23 cellular contexts compared by ENCODE assay signal in genomic region chr1:198637157-198637556, GRCh38. TPM values are rescaled to one million over a fixed set of nuclear protein-coding genes. Genes with fewer than 3 reads are reported as not detected.
DNase-seq lines count a peak whose midpoint lies in the region; ATAC-seq and TF ChIP-seq lines count a peak whose summit lies in the region.
"Had no signal": no experiment of that assay in that cellular context is flagged by ENCODE, and none has a peak within 500 bp of the region (broad histone marks: within the 10 kb centered on the region; RNA-seq: fewer than 3 reads in every experiment).

No MANE protein-coding gene starts in this region.

- no peaks in the 10 kb centered on the region for H3K79me2 ChIP-seq in SK-N-SH (ENCODE audit: insufficient read depth)
- H3K79me2 ChIP-seq in DOHH2 (ENCODE audit: control insufficient read depth, low read length), result peaks cover 87% of the 10 kb centered on the region
- H3K79me2 ChIP-seq: hepatocyte had no signal

- WGBS in SK-N-SH (ENCODE audit: low lambda C conversion rate), result 80% methylated on average over 2 of the region's 2 CpGs

- ATAC-seq in SK-N-SH treated with all-trans-retinoic acid at 6 μM for 48 hours (no peak), memory B cell (ENCODE audit: low read depth) (no peak), GM19023 (IDR thresholded peaks at IDR 0.05; ENCODE audit: unreplicated experiment) (no peak)

- H3F3A ChIP-seq in SK-N-SH (replicated peaks; ENCODE audit: insufficient read depth), result peaks cover 6% of the 10 kb centered on the region
- peaks cover 44% of the 10 kb centered on the region for H3F3A ChIP-seq in DOHH2 (ENCODE audit: control insufficient read depth, insufficient read depth)

- H3K9ac ChIP-seq in SK-N-SH, result no peak overlapping the region

- TF ChIP-seq EP300 in SK-N-SH (IDR thresholded peaks at IDR 0.05; ENCODE audit: borderline replicate concordance in 1 of 2, low read depth in 1 of 2, low read length in 1 of 2), result no peak

- H3K4me1 ChIP-seq in SK-N-SH (ENCODE audit: control insufficient read depth in 1 of 2, insufficient read depth in 2 of 2, low read depth in 1 of 2, low read length in 1 of 2), result peaks cover 3 to 9% of the 10 kb centered on the region in 2 experiments; a peak in 2 of 4 replicates
- H3K4me1 ChIP-seq in DOHH2 (ENCODE audit: control insufficient read depth, low read length), result peaks cover 66% of the 10 kb centered on the region
- H3K4me1 ChIP-seq: prostate gland, transverse colon had no signal

- H3K4me3 ChIP-seq in SK-N-SH (ENCODE audit: low read depth in 2 of 2, low read length in 1 of 2) (no peak overlapping the region), DOHH2 (ENCODE audit: low read length) (peak overlapping the region; percentile 83)
- H3K4me3 ChIP-seq: HAP-1, hepatocyte, prostate gland, transverse colon had no signal

- no peaks in the 10 kb centered on the region for H3K27me3 Mint-ChIP-seq in activated CD4-positive, alpha-beta memory T cell treated with anti-CD3 and anti-CD28 coated beads, Interleukin-2, amount 10 ng/mL, durations not matched to agents 7 days and 5 days
- H3K27me3 Mint-ChIP-seq in memory B cell, result no peaks in the 10 kb centered on the region
- H3K27me3 Mint-ChIP-seq in progenitor cell of endocrine pancreas, result no peaks in the 10 kb centered on the region

- POLR2A ChIA-PET in SK-N-SH (lab: Yijun Ruan, JAX), result no interaction called here
- POLR2A ChIA-PET in activated CD4-positive, alpha-beta memory T cell treated with anti-CD3 and anti-CD28 coated beads, Interleukin-2, amount 10 ng/mL, durations not matched to agents 7 days and 5 days (lab: Charles Lee), result interaction anchor here (0.6 to 12.5 kb wide), 19 partner anchors 8 to 480 kb away, joined by 3 to 512 read pairs (median 15); partner anchors contain the start of gene NEK7

- H3K4me3 Mint-ChIP-seq in activated CD4-positive, alpha-beta memory T cell treated with anti-CD3 and anti-CD28 coated beads, Interleukin-2, amount 10 ng/mL, durations not matched to agents 7 days and 5 days, result peak overlapping the region; percentile 53
- H3K4me3 Mint-ChIP-seq in memory B cell (peak overlapping the region; percentile 53), progenitor cell of endocrine pancreas (ENCODE audit: low read depth) (no peak overlapping the region)
- H3K4me3 Mint-ChIP-seq: nephron had no signal

- H4K20me1 ChIP-seq in SK-N-SH (ENCODE audit: insufficient read depth) (no peaks in the 10 kb centered on the region), DOHH2 (ENCODE audit: control insufficient read depth, insufficient read depth, low read depth, low read length) (no peaks in the 10 kb centered on the region)

- H2AFZ ChIP-seq in SK-N-SH (ENCODE audit: low read depth), result peak overlapping the region; percentile 13; the same call in 1 of the 2 replicates
- H2AFZ ChIP-seq: hepatocyte had no signal

- H3K36me3 ChIP-seq in SK-N-SH (replicated peaks in 1 of 2; ENCODE audit: control insufficient read depth in 1 of 2, insufficient read depth in 2 of 2, low read length in 1 of 2) (no peaks in the 10 kb centered on the region), DOHH2 (ENCODE audit: control insufficient read depth, low read length) (peaks cover 34% of the 10 kb centered on the region)
- H3K36me3 ChIP-seq: HAP-1, prostate gland, transverse colon had no signal

- DNase-seq in SK-N-SH (no peak), memory B cell (ENCODE audit: low spot score in 2 of 2) (no peak), progenitor cell of endocrine pancreas (ENCODE audit: low spot score, unreplicated experiment) (no peak), ecto neural progenitor cell (ENCODE audit: low spot score) (no peak)
- no peak for DNase-seq in activated CD4-positive, alpha-beta memory T cell treated with anti-CD3 and anti-CD28 coated beads, Interleukin-2, amount 10 ng/mL, durations not matched to agents 7 days and 5 days
- DNase-seq: activated CD4-positive, CD25-positive, alpha-beta regulatory T cell; anterior cingulate cortex; DND-41; NCI-H146; NCI-H2227 treated with DMSO at 0.1 percent for 48 hours; small intestine; stimulated activated CD4-positive, alpha-beta T cell treated with anti-CD3 and anti-CD28 coated beads, Interleukin-4, amount 100 ng/mL, for 4 hours; transverse colon had no signal

- no peaks in the 10 kb centered on the region for H3K9me2 ChIP-seq in SK-N-SH
- no peaks in the 10 kb centered on the region for H3K9me2 ChIP-seq in DOHH2 (replicated peaks; ENCODE audit: control insufficient read depth, low read length)

- H3K27ac ChIP-seq in SK-N-SH (ENCODE audit: low read depth in 2 of 2, low read length in 1 of 2) (no peak overlapping the region), DOHH2 (ENCODE audit: low read depth, low read length) (peak overlapping the region; percentile 100)
- H3K27ac ChIP-seq: 22Rv1, hepatocyte, prostate gland had no signal

- H3K4me2 ChIP-seq in SK-N-SH (no peak overlapping the region), DOHH2 (ENCODE audit: low read length) (peak overlapping the region; percentile 96)
- H3K4me2 ChIP-seq: hepatocyte had no signal

- no peaks in the 10 kb centered on the region for H3K27me3 ChIP-seq in SK-N-SH (ENCODE audit: insufficient read depth)
- H3K27me3 ChIP-seq in DOHH2 (ENCODE audit: control insufficient read depth, low read length), result no peaks in the 10 kb centered on the region
- H3K27me3 ChIP-seq: hepatocyte, transverse colon had no signal

- peak overlapping the region; percentile 80 for H3K27ac Mint-ChIP-seq in activated CD4-positive, alpha-beta memory T cell treated with anti-CD3 and anti-CD28 coated beads, Interleukin-2, amount 10 ng/mL, durations not matched to agents 7 days and 5 days
- H3K27ac Mint-ChIP-seq in memory B cell, result peak overlapping the region; percentile 83
- no peak overlapping the region for H3K27ac Mint-ChIP-seq in progenitor cell of endocrine pancreas
- H3K27ac Mint-ChIP-seq: nephron had no signal

- peaks cover 6% of the 10 kb centered on the region; the same call in 1 of the 2 replicates for H3K9me3 ChIP-seq in SK-N-SH
- no peaks in the 10 kb centered on the region for H3K9me3 ChIP-seq in DOHH2 (ENCODE audit: control insufficient read depth, insufficient read depth, low read length)
- H3K9me3 ChIP-seq: HAP-1, prostate gland, transverse colon had no signal

- peaks cover 2% of the 10 kb centered on the region for H3K9me3 Mint-ChIP-seq in activated CD4-positive, alpha-beta memory T cell treated with anti-CD3 and anti-CD28 coated beads, Interleukin-2, amount 10 ng/mL, durations not matched to agents 7 days and 5 days
- H3K9me3 Mint-ChIP-seq in memory B cell (peaks cover 5% of the 10 kb centered on the region), progenitor cell of endocrine pancreas (ENCODE audit: low read depth) (no peaks in the 10 kb centered on the region)
- H3K9me3 Mint-ChIP-seq: nephron had no signal

- CTCF ChIA-PET in SK-N-SH (lab: Yijun Ruan, JAX), result interaction anchor here (0.6 kb wide), 1 partner anchor 1273 kb away, joined by 3 read pairs; no protein-coding TSS in a partner anchor
- CTCF ChIA-PET in activated CD4-positive, alpha-beta memory T cell treated with anti-CD3 and anti-CD28 coated beads, Interleukin-2, amount 10 ng/mL, durations not matched to agents 7 days and 5 days (lab: Charles Lee), result interaction anchor here (0.7 to 7.9 kb wide), 5 partner anchors 13 to 117 kb away, joined by 3 to 99 read pairs (median 9); no protein-coding TSS in a partner anchor

- no peak for TF ChIP-seq RAD21 in SK-N-SH (IDR thresholded peaks at IDR 0.05; ENCODE audit: low read length)

- TF ChIP-seq CTCF in SK-N-SH (IDR thresholded peaks at IDR 0.05) (no peak), DOHH2 (IDR thresholded peaks at IDR 0.05; ENCODE audit: low read depth, low read length, poor library complexity, severe bottlenecking) (no peak), progenitor cell of endocrine pancreas (IDR thresholded peaks at IDR 0.05; ENCODE audit: unreplicated experiment) (no peak)

- peaks cover 44% of the 10 kb centered on the region for H3K36me3 Mint-ChIP-seq in activated CD4-positive, alpha-beta memory T cell treated with anti-CD3 and anti-CD28 coated beads, Interleukin-2, amount 10 ng/mL, durations not matched to agents 7 days and 5 days (ENCODE audit: low read depth)
- H3K36me3 Mint-ChIP-seq in memory B cell, result peaks cover 10% of the 10 kb centered on the region
- H3K36me3 Mint-ChIP-seq in progenitor cell of endocrine pancreas (ENCODE audit: insufficient read depth), result no peaks in the 10 kb centered on the region

- H3K4me1 Mint-ChIP-seq in activated CD4-positive, alpha-beta memory T cell treated with anti-CD3 and anti-CD28 coated beads, Interleukin-2, amount 10 ng/mL, durations not matched to agents 7 days and 5 days, result peaks cover 52% of the 10 kb centered on the region
- peaks cover 40% of the 10 kb centered on the region for H3K4me1 Mint-ChIP-seq in memory B cell
- no peaks in the 10 kb centered on the region for H3K4me1 Mint-ChIP-seq in progenitor cell of endocrine pancreas (ENCODE audit: low read depth)
- H3K4me1 Mint-ChIP-seq: nephron had no signal

TF ChIP-seq in SK-N-SH, 30 proteins besides CTCF, POLR2A, EP300 and RAD21:
- no peak for TF ChIP-seq RXRA (IDR thresholded peaks at IDR 0.05; ENCODE audit: borderline replicate concordance, low read depth)

TF ChIP-seq in SK-N-SH treated with all-trans-retinoic acid at 6 μM for 48 hours, 23 proteins besides CTCF, POLR2A, EP300 and RAD21 (continues in another document):
- TF ChIP-seq TOX (CRISPR knock-in tag; IDR thresholded peaks at IDR 0.05; ENCODE audit: borderline replicate concordance) (no peak), OSR1 (CRISPR knock-in tag; IDR thresholded peaks at IDR 0.05) (no peak), SNAI2 (CRISPR knock-in tag; IDR thresholded peaks at IDR 0.05) (no peak), ZNF8 (CRISPR knock-in tag; IDR thresholded peaks at IDR 0.05) (no peak), ISL1 (CRISPR knock-in tag; IDR thresholded peaks at IDR 0.05) (no peak), ZNF565 (CRISPR knock-in tag; conservative IDR thresholded peaks at IDR 0.05; ENCODE audit: low read depth) (no peak)
- TF ChIP-seq, protein P1, sequence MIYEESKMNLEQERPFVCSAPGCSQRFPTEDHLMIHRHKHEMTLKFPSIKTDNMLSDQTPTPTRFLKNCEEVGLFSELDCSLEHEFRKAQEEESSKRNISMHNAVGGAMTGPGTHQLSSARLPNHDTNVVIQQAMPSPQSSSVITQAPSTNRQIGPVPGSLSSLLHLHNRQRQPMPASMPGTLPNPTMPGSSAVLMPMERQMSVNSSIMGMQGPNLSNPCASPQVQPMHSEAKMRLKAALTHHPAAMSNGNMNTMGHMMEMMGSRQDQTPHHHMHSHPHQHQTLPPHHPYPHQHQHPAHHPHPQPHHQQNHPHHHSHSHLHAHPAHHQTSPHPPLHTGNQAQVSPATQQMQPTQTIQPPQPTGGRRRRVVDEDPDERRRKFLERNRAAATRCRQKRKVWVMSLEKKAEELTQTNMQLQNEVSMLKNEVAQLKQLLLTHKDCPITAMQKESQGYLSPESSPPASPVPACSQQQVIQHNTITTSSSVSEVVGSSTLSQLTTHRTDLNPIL (CRISPR knock-in tag; IDR thresholded peaks at IDR 0.05; ENCODE audit: low read depth), result no peak

RNA-seq across cellular contexts. Expression of gene PTPRC, which starts 1.7 kb away (rescaled TPM):
- 0.03 and 0.11 TPM in 2 replicates for polyA plus RNA-seq in SK-N-SH (2012; rRNA removed)
- 0.05 and 0.06 TPM in 2 replicates for polyA plus RNA-seq in SK-N-SH (2012; cell fraction: cytosol; rRNA removed)
- 0.10 TPM in 1 of 2 replicates, not detected in the other for polyA plus RNA-seq in SK-N-SH (2012; cell fraction: nucleus; rRNA removed)
- total RNA-seq in activated CD4-positive, alpha-beta memory T cell treated with anti-CD3 and anti-CD28 coated beads, Interleukin-2, amount 10 ng/mL, durations not matched to agents 7 days and 5 days, result 100 to 1,000 TPM; 724 to 731 TPM
- total RNA-seq in progenitor cell of endocrine pancreas, result not detected in 2 replicates
- total RNA-seq: lung microvascular endothelial cell had no signal
- polyA plus RNA-seq: hepatocyte, keratinocyte had no signal

Comparison
In these comparisons a context has a peak if more than half of its experiments do, and no peak if none do; other contexts are left out.
1. RNA of gene PTPRC, which starts 1.7 kb away (total RNA-seq): 724 to 731 TPM in activated CD4-positive, alpha-beta memory T cell treated with anti-CD3 and anti-CD28 coated beads, Interleukin-2, amount 10 ng/mL, durations not matched to agents 7 days and 5 days; not detected in progenitor cell of endocrine pancreas; every median in the first group is over 100 times any median in the second.